ENCODE assay signal across 8 cellular contexts in genomic region chr6:108914235-108915022, GRCh38.
DNase-seq lines count a peak whose midpoint lies in the region; ATAC-seq, FAIRE-seq and TF ChIP-seq lines count a peak whose summit lies in the region.
"Had no signal": no experiment of that assay in that cellular context is flagged by ENCODE, and none has a peak within 500 bp of the region (broad histone marks: within the 10 kb centered on the region; RNA-seq: fewer than 3 reads in every experiment).

No MANE protein-coding gene starts in this region.

- no peak for TF ChIP-seq EP300 in K562 (IDR thresholded peaks at IDR 0.05; ENCODE audit: low read length)

- H3K79me2 ChIP-seq in OCI-LY3 (ENCODE audit: low read length) (no peaks in the 10 kb centered on the region), K562 (ENCODE audit: control insufficient read depth, insufficient read depth, low read length) (no peaks in the 10 kb centered on the region)

- H3K9me3 ChIP-seq in OCI-LY3 (ENCODE audit: insufficient read depth, low read length) (no peaks in the 10 kb centered on the region), K562 (replicated peaks; ENCODE audit: control insufficient read depth, insufficient read depth, low read depth, low read length) (no peaks in the 10 kb centered on the region), right lobe of liver (no peaks in the 10 kb centered on the region)
- H3K9me3 ChIP-seq: pancreas had no signal

- no peak overlapping the region for H3K4me3 ChIP-seq in OCI-LY3 (ENCODE audit: low read length)
- H3K4me3 ChIP-seq in K562, result no peak overlapping the region
- no peak overlapping the region for H3K4me3 ChIP-seq in right lobe of liver
- H3K4me3 ChIP-seq: pancreas had no signal

- no peak for TF ChIP-seq POLR2A in GM12891 (IDR thresholded peaks at IDR 0.05; ENCODE audit: low read depth, low read length)
- TF ChIP-seq POLR2A in K562 (conservative IDR thresholded peaks at IDR 0.05), result no peak
- TF ChIP-seq POLR2A in right lobe of liver (IDR thresholded peaks at IDR 0.05), result no peak

- no peak overlapping the region for H3K9ac ChIP-seq in OCI-LY3 (ENCODE audit: low read length)
- no peak overlapping the region for H3K9ac ChIP-seq in K562 (ENCODE audit: insufficient read depth in 1 of 2, low read depth in 2 of 2, low read length in 2 of 2)

- FAIRE-seq in GM12891 (lab: Jason Lieb, UNC) (peak; percentile 31), K562 (lab: Jason Lieb, UNC) (peak; percentile 48)
- FAIRE-seq: pancreas had no signal

- peaks cover 19% of the 10 kb centered on the region for H3K27me3 ChIP-seq in OCI-LY3 (ENCODE audit: low read depth, low read length)
- H3K27me3 ChIP-seq in K562 (ENCODE audit: control insufficient read depth in 2 of 2, insufficient read depth in 2 of 2, low read length in 2 of 2), result peaks cover 14 to 21% of the 10 kb centered on the region in 2 experiments; a peak in 3 of 5 replicates
- no peaks in the 10 kb centered on the region for H3K27me3 ChIP-seq in right lobe of liver
- H3K27me3 ChIP-seq: pancreas had no signal

- TF ChIP-seq CTCF in OCI-LY3 (IDR thresholded peaks at IDR 0.05; ENCODE audit: low read depth, low read length) (peak; percentile 73), K562 (IDR thresholded peaks at IDR 0.05 in 2 of 3, conservative IDR thresholded peaks at IDR 0.05 in 1 of 3; ENCODE audit: insufficient read depth in 2 of 3, low read depth in 1 of 3, low read length in 3 of 3) (peak; percentile 96 to 99 (median 98)), right lobe of liver (IDR thresholded peaks at IDR 0.05) (peak; percentile 21 to 45 (median 26))

- H3K4me1 ChIP-seq in OCI-LY3 (ENCODE audit: low read length) (no peaks in the 10 kb centered on the region; the same call in 1 of the 2 replicates), K562 (replicated peaks in 1 of 2; ENCODE audit: control insufficient read depth in 2 of 2, insufficient read depth in 2 of 2, low read length in 2 of 2) (no peaks in the 10 kb centered on the region), right lobe of liver (peaks cover 0 to 3% (median 0%) of the 10 kb centered on the region in 4 donors)
- H3K4me1 ChIP-seq: pancreas had no signal

- 13% methylated on average over 4 of the region's 4 CpGs for WGBS in K562 (ENCODE audit: insufficient coverage, low coverage, missing lambda C conversion rate)
- 62% methylated on average over 4 of the region's 4 CpGs for WGBS in right lobe of liver (ENCODE audit: insufficient coverage, low coverage, low lambda C conversion rate, missing lambda C conversion rate)

- H2AFZ ChIP-seq in OCI-LY3 (ENCODE audit: low read depth, low read length) (no peak overlapping the region), K562 (ENCODE audit: low read depth, low read length) (0 out of 2 replicates have a peak overlapping the region, but pooled peaks have one; percentile 13)

- H4K20me1 ChIP-seq in OCI-LY3 (ENCODE audit: insufficient read depth, low read length) (no peaks in the 10 kb centered on the region), K562 (replicated peaks; ENCODE audit: control insufficient read depth, insufficient read depth, low read length) (no peaks in the 10 kb centered on the region)

- no peaks in the 10 kb centered on the region for H3K9me1 ChIP-seq in K562 (ENCODE audit: control insufficient read depth, insufficient read depth, low read length)

- DNase-seq in GM12891 (ENCODE audit: insufficient read length, low spot score) (no peak), K562 (ENCODE audit: extremely low read depth in 1 of 4, low spot score in 3 of 4) (peak; percentile 72 to 80 (median 74)), right lobe of liver (no peak), NCI-H524 treated with DMSO at 0.1 percent for 48 hours (lab: John Stamatoyannopoulos, UW) (no peak), NCI-H1105 (lab: John Stamatoyannopoulos, UW) (no peak)

- intact Hi-C loops in K562 (cut with micrococcal nuclease), result loop anchor here (2.0 to 10.0 kb wide), 2 partner anchors 158 to 480 kb away; no protein-coding TSS in a partner anchor
- intact Hi-C loops in right lobe of liver (cut with DNase I), result no loop called here

- CTCF ChIA-PET in K562 (lab: Yijun Ruan, JAX; ENCODE audit: low intra/inter-chr PET ratio), result interaction anchor here (0.5 to 1.6 kb wide), 4 partner anchors 158 to 1615 kb away, joined by 3 to 15 read pairs (median 4); no protein-coding TSS in a partner anchor

- peak overlapping the region; percentile 13; the same call in 1 of the 2 replicates for H3K4me2 ChIP-seq in OCI-LY3 (ENCODE audit: low read length)
- H3K4me2 ChIP-seq in K562 (ENCODE audit: insufficient read depth, low read length), result no peak overlapping the region

- TF ChIP-seq RAD21 in K562 (CRISPR knock-in tag; conservative IDR thresholded peaks at IDR 0.05 in 1 of 2, IDR thresholded peaks at IDR 0.05 in 1 of 2), result peak; percentile 39 to 79; a peak in 3 of 4 replicates

- no peak overlapping the region for H3K27ac ChIP-seq in OCI-LY3 (ENCODE audit: low read length)
- no peak overlapping the region for H3K27ac ChIP-seq in K562 (ENCODE audit: extremely low read depth, low read depth, low read length)
- no peak overlapping the region for H3K27ac ChIP-seq in right lobe of liver
- H3K27ac ChIP-seq: pancreas had no signal

- H3K36me3 ChIP-seq in OCI-LY3 (replicated peaks; ENCODE audit: low read depth, low read length), result no peaks in the 10 kb centered on the region
- no peaks in the 10 kb centered on the region for H3K36me3 ChIP-seq in K562 (ENCODE audit: control insufficient read depth, insufficient read depth, low read length)
- no peaks in the 10 kb centered on the region for H3K36me3 ChIP-seq in right lobe of liver
- H3K36me3 ChIP-seq: pancreas had no signal

- POLR2A ChIA-PET in K562 (lab: Yijun Ruan, JAX), result no interaction called here

- BruUV-seq in K562 (replicated peaks; lab: Mats Ljungman, UMichigan), result no TSS peak

- ATAC-seq in K562 (peak; percentile 93), right lobe of liver (peak in 1 of 4 donors; percentile 27), GM21367 (IDR thresholded peaks at IDR 0.05; ENCODE audit: unreplicated experiment) (no peak)

- in situ Hi-C loops in K562 (cut with MboI), result loop anchor here (25.0 kb wide), 1 partner anchor 148 kb away; no protein-coding TSS in a partner anchor

TF ChIP-seq in GM12891, 5 proteins besides CTCF, POLR2A, EP300 and RAD21:
- TF ChIP-seq POLR2AphosphoS5 (IDR thresholded peaks at IDR 0.05; ENCODE audit: low read depth, low read length) (no peak), TAF1 (IDR thresholded peaks at IDR 0.05; ENCODE audit: low read depth, low read length) (no peak), PAX5 (IDR thresholded peaks at IDR 0.05; ENCODE audit: insufficient read depth, low read length, severe bottlenecking) (no peak), POU2F2 (IDR thresholded peaks at IDR 0.05; ENCODE audit: low read depth, low read length) (no peak), SPI1 (IDR thresholded peaks at IDR 0.05; ENCODE audit: low read depth, low read length) (no peak)

TF ChIP-seq in K562, 482 proteins besides CTCF, POLR2A, EP300 and RAD21 (continues in another document):
- TF ChIP-seq THRA (IDR thresholded peaks at IDR 0.05) (no peak), JUND (IDR thresholded peaks at IDR 0.05; ENCODE audit: borderline replicate concordance, low read depth, low read length) (no peak), JUND (tag; IDR thresholded peaks at IDR 0.05; ENCODE audit: borderline replicate concordance, low read depth, low read length) (no peak), VEZF1 (CRISPR knock-in tag; IDR thresholded peaks at IDR 0.05) (peak; percentile 76), ZFX (CRISPR knock-in tag; IDR thresholded peaks at IDR 0.05) (no peak), HINFP (tag; conservative IDR thresholded peaks at IDR 0.05; ENCODE audit: low read depth) (no peak), CTBP1 (IDR thresholded peaks at IDR 0.05; ENCODE audit: borderline replicate concordance) (0 out of 2 replicates have a peak, but pooled peaks have one; percentile 24), ZNF511 (CRISPR knock-in tag; IDR thresholded peaks at IDR 0.05) (no peak)

Comparison
In these comparisons a context has a peak if more than half of its experiments do, and no peak if none do; other contexts are left out.
1. DNase-seq: peak in K562 (4 of 4); none in GM12891 (single experiment), right lobe of liver (0 of 3), NCI-H524 treated with DMSO at 0.1 percent for 48 hours (single experiment) and NCI-H1105 (single experiment).
2. CTCF ChIP-seq: peak in every context shown above with its lines; median percentile 98 in K562; 73 in OCI-LY3; 26 in right lobe of liver.